ENCODE assay signal across 30 cellular contexts in genomic region chr12:3557791-3558190, GRCh38.
"Had no signal": no experiment of that assay in that cellular context is flagged by ENCODE, and none has a peak within 500 bp of the region (broad histone marks: within the 10 kb centered on the region; RNA-seq: fewer than 3 reads in every experiment).

No MANE protein-coding gene starts in this region.

- DNase-seq: dermis blood vessel endothelial cell; effector memory CD4-positive, alpha-beta T cell; erythroblast; esophagus squamous epithelium; foreskin melanocyte; hypothalamus; immature natural killer cell; islet precursor cell; mucosa of descending colon; naive B cell; occipital lobe; ovary; posterior cingulate gyrus; psoas muscle; right cardiac atrium; spleen; stimulated activated CD4-positive, alpha-beta T cell treated with anti-CD3 and anti-CD28 coated beads, Interleukin-4, amount 100 ng/mL, for 4 hours; stimulated activated naive CD8-positive, alpha-beta T cell treated with anti-CD3 and anti-CD28 coated beads, Interleukin-15, Interleukin-2, amounts not matched to agents 100 U/mL and 50 U/mL, for 24 hours; upper lobe of left lung; uterus had no signal

- H3K36me3 Mint-ChIP-seq: immature natural killer cell; memory B cell; mesothelial cell of epicardium; naive B cell; stimulated activated memory B cell treated with anti-CD40 and anti-IgM and Interleukin-4, amounts not matched to agents 10 μg/mL and 1 μg/mL and 100 μg/mL, for 72 hours had no signal

- ATAC-seq: left lobe of liver; mucosa of descending colon; psoas muscle; right cardiac atrium; stimulated activated memory B cell treated with anti-CD40 and anti-IgM and Interleukin-4, amounts not matched to agents 10 μg/mL and 1 μg/mL and 100 μg/mL, for 72 hours; stimulated activated naive CD8-positive, alpha-beta T cell treated with anti-CD3 and anti-CD28 coated beads, Interleukin-15, Interleukin-2, amounts not matched to agents 100 U/mL and 50 U/mL, for 24 hours had no signal

- H3K27ac ChIP-seq: coronary artery, esophagus squamous epithelium, ovary, psoas muscle, skin epidermis, spleen, thoracic aorta, tibial nerve, upper lobe of left lung, uterus had no signal

- H3K4me3 Mint-ChIP-seq: immature natural killer cell; memory B cell; mesothelial cell of epicardium; naive B cell; nephron; stimulated activated memory B cell treated with anti-CD40 and anti-IgM and Interleukin-4, amounts not matched to agents 10 μg/mL and 1 μg/mL and 100 μg/mL, for 72 hours had no signal

- H3K9me3 Mint-ChIP-seq: immature natural killer cell; memory B cell; mesothelial cell of epicardium; naive B cell; nephron; stimulated activated memory B cell treated with anti-CD40 and anti-IgM and Interleukin-4, amounts not matched to agents 10 μg/mL and 1 μg/mL and 100 μg/mL, for 72 hours had no signal

- H3K27me3 ChIP-seq: ovary, upper lobe of left lung, uterus had no signal

- H3K4me3 ChIP-seq: coronary artery, esophagus squamous epithelium, lung, mucosa of descending colon, ovary, psoas muscle, skin epidermis, spleen, thoracic aorta, tibial nerve, upper lobe of left lung, uterus had no signal

- H3K27ac Mint-ChIP-seq: immature natural killer cell; memory B cell; mesothelial cell of epicardium; naive B cell; nephron; stimulated activated memory B cell treated with anti-CD40 and anti-IgM and Interleukin-4, amounts not matched to agents 10 μg/mL and 1 μg/mL and 100 μg/mL, for 72 hours had no signal

- H3K9me3 ChIP-seq: esophagus squamous epithelium, mucosa of descending colon, ovary, psoas muscle, spleen, thoracic aorta, tibial nerve, upper lobe of left lung, uterus had no signal

- H3K4me1 ChIP-seq: esophagus squamous epithelium, psoas muscle, spleen, tibial nerve, upper lobe of left lung, uterus had no signal

- H3K4me1 Mint-ChIP-seq: immature natural killer cell; mesothelial cell of epicardium; nephron; stimulated activated memory B cell treated with anti-CD40 and anti-IgM and Interleukin-4, amounts not matched to agents 10 μg/mL and 1 μg/mL and 100 μg/mL, for 72 hours had no signal

- H3K36me3 ChIP-seq: esophagus squamous epithelium, ovary, spleen, thoracic aorta, tibial nerve, upper lobe of left lung, uterus had no signal
